11 cellular contexts compared by ENCODE assay signal in genomic region chr10:124700293-124701037, GRCh38. TPM values are rescaled to one million over a fixed set of nuclear protein-coding genes. Genes with fewer than 3 reads are reported as not detected.
DNase-seq lines count a peak whose midpoint lies in the region; ATAC-seq and TF ChIP-seq lines count a peak whose summit lies in the region.
"Had no signal": no experiment of that assay in that cellular context is flagged by ENCODE, and none has a peak within 500 bp of the region (broad histone marks: within the 10 kb centered on the region; RNA-seq: fewer than 3 reads in every experiment).

No MANE protein-coding gene starts in this region.

- no peaks in the 10 kb centered on the region for H3K27me3 ChIP-seq in right cardiac atrium (ENCODE audit: control insufficient read depth, insufficient read depth)
- H3K27me3 ChIP-seq in stomach smooth muscle (ENCODE audit: control insufficient read depth in 1 of 2, insufficient read depth in 2 of 2, low read length in 2 of 2), result no peaks in the 10 kb centered on the region

- H3K4me1 ChIP-seq in right cardiac atrium (ENCODE audit: control insufficient read depth, insufficient read depth, low read length), result peaks cover 72% of the 10 kb centered on the region
- H3K4me1 ChIP-seq in stomach smooth muscle (ENCODE audit: control insufficient read depth, insufficient read depth, low read length), result peaks cover 66% of the 10 kb centered on the region

- DNase-seq in SIG-M5 treated with dmso at 0.1 percent for 504 hours (lab: John Stamatoyannopoulos, UW; ENCODE audit: unreplicated experiment) (peak; percentile 32), SIG-M5 (lab: John Stamatoyannopoulos, UW) (no peak), WTC11 (ENCODE audit: low spot score) (no peak), right cardiac atrium (peak in 2 of 3 donors; percentile 43 to 54), G401 (ENCODE audit: low spot score) (no peak), dermis blood vessel endothelial cell (no peak)
- no peak for DNase-seq in activated CD4-positive, CD25-positive, alpha-beta regulatory T cell treated with anti-CD3 and anti-CD28 coated beads, Interleukin-2, amount 50 U/mL, for 72 hours
- DNase-seq: HFFc6, NCI-H526 had no signal

- no peaks in the 10 kb centered on the region for H3K9me3 Mint-ChIP-seq in WTC11
- H3K9me3 Mint-ChIP-seq: HFFc6 had no signal

- no peak for TF ChIP-seq CTCF in WTC11 (IDR thresholded peaks at IDR 0.05)

- no peaks in the 10 kb centered on the region for H3K27me3 Mint-ChIP-seq in WTC11 (ENCODE audit: low read depth)

- peaks cover 5% of the 10 kb centered on the region; the same call in 1 of the 2 replicates for H3K36me3 Mint-ChIP-seq in WTC11

- 78% methylated on average over 26 of the region's 26 CpGs for WGBS in right cardiac atrium

- no peak overlapping the region for H3K9ac ChIP-seq in stomach smooth muscle (ENCODE audit: low read length in 2 of 2)

- H3K4me3 ChIP-seq in right cardiac atrium (ENCODE audit: low read length) (no peak overlapping the region), stomach smooth muscle (ENCODE audit: low read length in 2 of 2) (no peak overlapping the region)

- intact Hi-C loops in right cardiac atrium (cut with DNase I), result loop anchor here in 3 of 4 donors (5.0 kb wide), 2 partner anchors 37 to 42 kb away; partner anchors contain the start of gene FAM53B (in 2 of the 3)

- H3K9me3 ChIP-seq in right cardiac atrium (ENCODE audit: control insufficient read depth, low read length) (no peaks in the 10 kb centered on the region), stomach smooth muscle (ENCODE audit: control insufficient read depth in 2 of 2, low read length in 2 of 2) (no peaks in the 10 kb centered on the region)

- H3K27ac Mint-ChIP-seq in WTC11, result peak overlapping the region; percentile 84
- H3K27ac Mint-ChIP-seq: HFFc6 had no signal

- CTCF ChIA-PET in WTC11 (lab: Charles Lee), result no interaction called here

- POLR2A ChIA-PET in WTC11 (lab: Charles Lee), result no interaction called here

- ATAC-seq in WTC11, result no peak
- ATAC-seq in right cardiac atrium, result no peak

- peaks cover 22% of the 10 kb centered on the region for H3K4me1 Mint-ChIP-seq in WTC11

- H3K36me3 ChIP-seq in stomach smooth muscle (ENCODE audit: control insufficient read depth in 2 of 2, insufficient read depth in 2 of 2, low read length in 2 of 2), result peaks cover 0 to 2% of the 10 kb centered on the region in 2 donors

- in situ Hi-C loops in G401 (cut with HindIII; ENCODE audit: low sequenced_read_pairs), result no loop called here

- no peak overlapping the region for H3K4me3 Mint-ChIP-seq in WTC11
- H3K4me3 Mint-ChIP-seq: HFFc6 had no signal

- H3K27ac ChIP-seq in right cardiac atrium (ENCODE audit: low read length) (peak overlapping the region; percentile 99), stomach smooth muscle (ENCODE audit: low read length) (peak overlapping the region; percentile 49)
- H3K27ac ChIP-seq: 22Rv1 had no signal

TF ChIP-seq in WTC11, 78 proteins besides CTCF, POLR2A, EP300 and RAD21:
- no peak for TF ChIP-seq KAT7 (CRISPR knock-in tag; IDR thresholded peaks at IDR 0.05; ENCODE audit: borderline replicate concordance)
TF ChIP-seq in WTC11: peak in this region for 0.

RNA-seq across cellular contexts. Expression of gene FAM53B, which starts 43.7 kb away (rescaled TPM):
- total RNA-seq in WTC11 (2021) (18.7 to 21.3 TPM (median 19.9 TPM) in 3 replicates), right cardiac atrium (10 to 100 TPM; 34.6 to 58.3 (median 49.8) TPM), dermis blood vessel endothelial cell (30.5 and 36.5 TPM in 2 replicates)
- 39.5 TPM for polyA plus RNA-seq in right cardiac atrium
- total RNA-seq in G401 (2014; rRNA removed; shearing (Covaris generic)), result 17.0 and 21.4 TPM in 2 replicates

Comparison
In these comparisons a context has a peak if more than half of its experiments do, and no peak if none do; other contexts are left out.
1. DNase-seq: peak in SIG-M5 treated with dmso at 0.1 percent for 504 hours (single experiment) and right cardiac atrium (2 of 3); none in SIG-M5 (single experiment), WTC11 (single experiment), G401 (single experiment), dermis blood vessel endothelial cell (single experiment) and activated CD4-positive, CD25-positive, alpha-beta regulatory T cell treated with anti-CD3 and anti-CD28 coated beads, Interleukin-2, amount 50 U/mL, for 72 hours (single experiment).